31 cellular contexts compared by ENCODE assay signal in the genomic region with DNA sequence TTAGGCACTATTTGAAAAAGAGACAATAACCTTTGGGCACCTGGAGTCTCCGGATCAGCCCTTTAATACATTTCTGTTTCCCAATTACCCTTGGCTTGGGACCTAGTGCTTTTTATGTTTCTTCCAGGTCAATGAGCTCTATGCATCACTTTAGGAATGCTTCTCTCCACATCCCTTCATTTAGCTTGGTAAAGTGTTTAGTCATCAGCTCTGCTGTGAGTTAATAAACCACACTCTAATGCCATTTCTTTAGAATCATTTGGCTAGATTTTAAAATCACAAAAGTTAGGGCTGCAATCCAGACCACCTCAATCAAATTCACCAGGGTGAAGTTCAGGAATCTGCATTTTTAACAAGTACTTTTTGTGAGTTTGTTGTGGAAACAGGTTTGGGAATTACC. TPM values are rescaled to one million over a fixed set of nuclear protein-coding genes. Genes with fewer than 3 reads are reported as not detected.
A peak's percentile ranks its signal among the peaks of the same experiment; 100 is the strongest.
DNase-seq lines count a peak whose midpoint lies in the region; ATAC-seq, FAIRE-seq and TF ChIP-seq lines count a peak whose summit lies in the region.
"Had no signal": no experiment of that assay in that cellular context is flagged by ENCODE, and none has a peak within 500 bp of the region (broad histone marks: within the 10 kb centered on the region; RNA-seq: fewer than 3 reads in every experiment).

No MANE protein-coding gene starts in this region.

- H3K27ac ChIP-seq in ascending aorta, result no peak overlapping the region
- H3K27ac ChIP-seq: left lung, right atrium auricular region, RWPE1, tibial nerve had no signal

- H3K4me1 ChIP-seq in ascending aorta, result no peaks in the 10 kb centered on the region
- H3K4me1 ChIP-seq: left lung, right atrium auricular region, tibial nerve had no signal

- H3K4me3 ChIP-seq in fibroblast of mammary gland (ENCODE audit: control insufficient read depth, low read depth, low read length), result no peak overlapping the region
- H3K4me3 ChIP-seq in ascending aorta, result no peak overlapping the region
- H3K4me3 ChIP-seq: left lung, right atrium auricular region, tibial nerve had no signal

- intact Hi-C loops in ascending aorta (cut with DNase I), result no loop called here

- ATAC-seq in HG03196 (IDR thresholded peaks at IDR 0.05; ENCODE audit: unreplicated experiment), result no peak
- no peak for ATAC-seq in esophagus mucosa
- ATAC-seq: activated T-cell treated with anti-CD3 and anti-CD28 coated beads, Interleukin-2, amount 50 U/mL, for 4 hours; CD8-positive, alpha-beta T cell; HCT116; left lung had no signal

- no peaks in the 10 kb centered on the region for H3K27me3 ChIP-seq in ascending aorta
- H3K27me3 ChIP-seq: left lung, right atrium auricular region, tibial nerve had no signal

- no peaks in the 10 kb centered on the region for H3K9me3 ChIP-seq in ascending aorta
- H3K9me3 ChIP-seq: left lung, right atrium auricular region, tibial nerve had no signal

- FAIRE-seq in RCC 7860 (lab: Jason Lieb, UNC), result peak; percentile 76

- DNase-seq in GM03348 (ENCODE audit: low spot score) (peak; percentile 40), RCC 7860 (ENCODE audit: low spot score) (no peak), fibroblast of mammary gland (ENCODE audit: low read depth) (peak; percentile 74), retina (peak; percentile 13), ascending aorta (ENCODE audit: low spot score in 2 of 2) (no peak), CD1c-positive myeloid dendritic cell (ENCODE audit: extremely low spot score) (no peak)
- DNase-seq: activated CD4-positive, alpha-beta T cell treated with anti-CD3 and anti-CD28 coated beads for 48 hours; activated naive CD4-positive, alpha-beta T cell; activated T-cell treated with anti-CD3 and anti-CD28 coated beads, Interleukin-2, amount 50 U/mL, for 4 hours; amniotic stem cell; caudate nucleus; CD8-positive, alpha-beta T cell; dermis blood vessel endothelial cell; foreskin melanocyte; left lung; naive B cell; NCI-H1105 treated with DMSO at 0.1 percent for 48 hours; NCI-H2029 treated with DMSO at 0.1 percent for 48 hours; NCI-H345; NCI-H748 treated with DMSO at 0.1 percent for 48 hours; stimulated activated CD4-positive, alpha-beta T cell treated with anti-CD3 and anti-CD28 coated beads, Interleukin-12 subunit alpha, Interleukin-12 subunit beta, amount 100 ng/mL, for 4 hours; stimulated activated CD4-positive, alpha-beta T cell treated with anti-CD3 and anti-CD28 coated beads, Interleukin-4, amount 100 ng/mL, for 4 hours; stimulated activated naive CD4-positive, alpha-beta T cell treated with Interleukin-2 at 50 U/mL for 16 hours; T-helper 2 cell had no signal

- H3K36me3 ChIP-seq in ascending aorta, result no peaks in the 10 kb centered on the region
- H3K36me3 ChIP-seq: left lung, right atrium auricular region, tibial nerve had no signal

- no peak for TF ChIP-seq CTCF in fibroblast of mammary gland (conservative IDR thresholded peaks at IDR 0.05; ENCODE audit: control insufficient read depth, insufficient read depth, low read depth, low read length)
- TF ChIP-seq CTCF in ascending aorta (IDR thresholded peaks at IDR 0.05), result no peak

RNA-seq across cellular contexts. Expression of a gene that starts 41.7 kb away (rescaled TPM):
- 1.9 TPM for total RNA-seq in ascending aorta
- 4.6 TPM for total RNA-seq in esophagus mucosa
- total RNA-seq: activated T-cell treated with anti-CD3 and anti-CD28 coated beads, Interleukin-2, amount 50 U/mL, for 4 hours; CD8-positive, alpha-beta T cell; G401 had no signal

Comparison
In these comparisons a context has a peak if more than half of its experiments do, and no peak if none do; other contexts are left out.
1. DNase-seq: peak in GM03348 (single experiment), fibroblast of mammary gland (single experiment) and retina (single experiment); none in RCC 7860 (single experiment), ascending aorta (0 of 2) and CD1c-positive myeloid dendritic cell (single experiment).